9 cellular contexts compared by ENCODE assay signal in genomic region chr14:95496690-95497241, GRCh38. TPM values are rescaled to one million over a fixed set of nuclear protein-coding genes. Genes with fewer than 3 reads are reported as not detected.
DNase-seq lines count a peak whose midpoint lies in the region.
"Had no signal": no experiment of that assay in that cellular context is flagged by ENCODE, and none has a peak within 500 bp of the region (broad histone marks: within the 10 kb centered on the region; RNA-seq: fewer than 3 reads in every experiment).

No MANE protein-coding gene starts in this region.

- H3K27ac ChIP-seq in substantia nigra (ENCODE audit: low read depth, low read length, poor library complexity, severe bottlenecking): peak overlapping the region; percentile 56

- peak overlapping the region; percentile 94 for H3K27ac Mint-ChIP-seq in activated T-helper 1 cell treated with anti-CD3 and anti-CD28 coated beads, Interleukin-12 subunit alpha, Interleukin-12 subunit beta, Interleukin-2, Interleukin-4 antibody, amounts not matched to agents 30 ng/mL and 10 ng/mL and 1 ng/mL, durations not matched to agents 14 hours and 24 hours and 36 hours
- H3K27ac Mint-ChIP-seq in immature natural killer cell: peak overlapping the region in 5 of 6 donors; percentile 27 to 80 (median 64)

- no peaks in the 10 kb centered on the region for H3K27me3 Mint-ChIP-seq in activated T-helper 1 cell treated with anti-CD3 and anti-CD28 coated beads, Interleukin-12 subunit alpha, Interleukin-12 subunit beta, Interleukin-2, Interleukin-4 antibody, amounts not matched to agents 30 ng/mL and 10 ng/mL and 1 ng/mL, durations not matched to agents 14 hours and 24 hours and 36 hours (ENCODE audit: insufficient read depth)
- H3K27me3 Mint-ChIP-seq in immature natural killer cell (ENCODE audit: low read depth in 3 of 3): no peaks in the 10 kb centered on the region

- peaks cover 62% of the 10 kb centered on the region for H3K4me1 Mint-ChIP-seq in activated T-helper 1 cell treated with anti-CD3 and anti-CD28 coated beads, Interleukin-12 subunit alpha, Interleukin-12 subunit beta, Interleukin-2, Interleukin-4 antibody, amounts not matched to agents 30 ng/mL and 10 ng/mL and 1 ng/mL, durations not matched to agents 14 hours and 24 hours and 36 hours (ENCODE audit: low read depth)
- H3K4me1 Mint-ChIP-seq in immature natural killer cell: peaks cover 32 to 33% of the 10 kb centered on the region in 2 donors

- DNase-seq in SIG-M5 treated with dmso at 0.1 percent for 504 hours (lab: John Stamatoyannopoulos, UW; ENCODE audit: unreplicated experiment) (peak; percentile 10), SIG-M5 (lab: John Stamatoyannopoulos, UW) (no peak), immature natural killer cell (no peak), substantia nigra (lab: John Stamatoyannopoulos, UW) (peak in 14 of 49 donors; percentile 21 to 75 (median 40)), DMS79 treated with DMSO at 0.1 percent for 48 hours (lab: John Stamatoyannopoulos, UW) (no peak), SHP77 (lab: John Stamatoyannopoulos, UW) (no peak), KG1 (lab: John Stamatoyannopoulos, UW) (no peak)
- no peak for DNase-seq in activated T-helper 1 cell treated with anti-CD3 and anti-CD28 coated beads, Interleukin-12 subunit alpha, Interleukin-12 subunit beta, Interleukin-2, Interleukin-4 antibody, amounts not matched to agents 30 ng/mL and 10 ng/mL and 1 ng/mL, durations not matched to agents 14 hours and 24 hours and 36 hours (ENCODE audit: low spot score)
- DNase-seq: ACHN had no signal

- H3K36me3 Mint-ChIP-seq in activated T-helper 1 cell treated with anti-CD3 and anti-CD28 coated beads, Interleukin-12 subunit alpha, Interleukin-12 subunit beta, Interleukin-2, Interleukin-4 antibody, amounts not matched to agents 30 ng/mL and 10 ng/mL and 1 ng/mL, durations not matched to agents 14 hours and 24 hours and 36 hours (ENCODE audit: low read depth): peaks cover 25% of the 10 kb centered on the region
- H3K36me3 Mint-ChIP-seq in immature natural killer cell: peaks cover 9 to 15% (median 14%) of the 10 kb centered on the region in 3 donors

- peak overlapping the region; percentile 53 for H3K4me3 Mint-ChIP-seq in activated T-helper 1 cell treated with anti-CD3 and anti-CD28 coated beads, Interleukin-12 subunit alpha, Interleukin-12 subunit beta, Interleukin-2, Interleukin-4 antibody, amounts not matched to agents 30 ng/mL and 10 ng/mL and 1 ng/mL, durations not matched to agents 14 hours and 24 hours and 36 hours
- peak overlapping the region in 2 of 5 donors; percentile 26 to 51 for H3K4me3 Mint-ChIP-seq in immature natural killer cell

- peaks cover 6% of the 10 kb centered on the region for H3K9me3 Mint-ChIP-seq in activated T-helper 1 cell treated with anti-CD3 and anti-CD28 coated beads, Interleukin-12 subunit alpha, Interleukin-12 subunit beta, Interleukin-2, Interleukin-4 antibody, amounts not matched to agents 30 ng/mL and 10 ng/mL and 1 ng/mL, durations not matched to agents 14 hours and 24 hours and 36 hours
- H3K9me3 Mint-ChIP-seq in immature natural killer cell: no peaks in the 10 kb centered on the region

- intact Hi-C loops in activated T-helper 1 cell treated with anti-CD3 and anti-CD28 coated beads, Interleukin-12 subunit alpha, Interleukin-12 subunit beta, Interleukin-2, Interleukin-4 antibody, amounts not matched to agents 30 ng/mL and 10 ng/mL and 1 ng/mL, durations not matched to agents 14 hours and 24 hours and 36 hours (cut with micrococcal nuclease): loop anchor here (1.0 kb wide), 2 partner anchors 8 to 16 kb away; no protein-coding TSS in a partner anchor

RNA-seq across cellular contexts. Expression of gene SYNE3, which starts 19.7 kb away (rescaled TPM):
- total RNA-seq in activated T-helper 1 cell treated with anti-CD3 and anti-CD28 coated beads, Interleukin-12 subunit alpha, Interleukin-12 subunit beta, Interleukin-2, Interleukin-4 antibody, amounts not matched to agents 30 ng/mL and 10 ng/mL and 1 ng/mL, durations not matched to agents 14 hours and 24 hours and 36 hours: 42.6 and 44.1 TPM in 2 replicates
- polyA plus RNA-seq in immature natural killer cell: 1 to 10 TPM in 2 of 3 donors, not detected in 1; 1.0 to 1.4 TPM

RNA-seq across cellular contexts. Expression of gene GLRX5, which starts 38.1 kb away (rescaled TPM):
- 46.7 and 48.9 TPM in 2 replicates for total RNA-seq in activated T-helper 1 cell treated with anti-CD3 and anti-CD28 coated beads, Interleukin-12 subunit alpha, Interleukin-12 subunit beta, Interleukin-2, Interleukin-4 antibody, amounts not matched to agents 30 ng/mL and 10 ng/mL and 1 ng/mL, durations not matched to agents 14 hours and 24 hours and 36 hours
- 10 to 100 TPM; 54.5 to 87.1 (median 81.7) TPM for polyA plus RNA-seq in immature natural killer cell
